ENCODE assay signal across 30 cellular contexts in the genomic region with DNA sequence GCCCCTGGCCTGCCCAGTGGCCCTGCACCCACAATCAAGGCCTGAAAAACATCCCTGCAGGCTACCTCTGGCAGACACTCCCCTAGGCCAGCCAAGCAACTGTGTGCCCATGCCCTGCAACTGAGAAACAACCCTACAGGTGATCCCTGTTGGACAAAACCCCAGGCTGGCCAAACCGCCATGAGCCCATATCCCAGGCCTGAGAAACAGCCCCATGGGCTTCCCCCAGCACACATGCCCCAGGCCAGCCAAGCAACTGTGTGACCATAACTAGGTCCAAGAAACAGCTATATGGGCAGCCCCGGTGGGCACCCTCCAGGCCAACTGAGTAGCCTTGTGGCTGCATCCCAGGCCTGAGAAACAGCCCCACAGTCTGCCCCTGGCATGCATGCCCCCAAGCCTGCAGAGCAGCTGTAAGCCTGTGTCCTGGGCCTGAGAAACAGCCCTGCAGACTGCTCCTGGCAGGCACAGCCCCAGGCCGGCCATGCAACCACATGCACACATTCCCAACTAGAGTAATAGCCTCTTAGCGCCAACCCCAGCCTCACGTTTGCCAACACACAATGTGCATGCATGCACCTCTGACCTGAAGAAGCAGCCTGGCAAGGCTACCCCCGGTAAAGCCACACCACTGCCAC.
"Had no signal": no experiment of that assay in that cellular context is flagged by ENCODE, and none has a peak within 500 bp of the region (broad histone marks: within the 10 kb centered on the region; RNA-seq: fewer than 3 reads in every experiment).

No MANE protein-coding gene starts in this region.

- ATAC-seq: activated CD4-positive, CD25-positive, alpha-beta regulatory T cell treated with anti-CD3 and anti-CD28 coated beads, Interleukin-2, amount 50 U/mL, for 24 hours; activated CD8-positive, alpha-beta memory T cell treated with anti-CD3 and anti-CD28 coated beads, Interleukin-2, amount 10 ng/mL, durations not matched to agents 7 days and 5 days; activated CD8-positive, alpha-beta T cell treated with anti-CD3 and anti-CD28 coated beads, Interleukin-2, amount 10 ng/mL, durations not matched to agents 7 days and 5 days; activated naive CD4-positive, alpha-beta T cell treated with anti-CD3 and anti-CD28 coated beads, Interleukin-2, amount 50 U/mL, for 72 hours; activated T-cell treated with anti-CD3 and anti-CD28 coated beads, Interleukin-2, amount 50 U/mL, for 72 hours; esophagus mucosa; foreskin keratinocyte; gastrocnemius medialis; heart left ventricle; T-helper 17 cell had no signal

- H3K4me1 ChIP-seq: foreskin keratinocyte, gastrocnemius medialis, heart left ventricle had no signal

- H3K27ac ChIP-seq: brain microvascular endothelial cell, coronary artery, dorsolateral prefrontal cortex, foreskin keratinocyte, gastrocnemius medialis, heart left ventricle, WERI-Rb-1 had no signal

- H3K4me3 ChIP-seq: coronary artery, dorsolateral prefrontal cortex, gastrocnemius medialis, heart left ventricle had no signal

- H3K27me3 ChIP-seq: brain microvascular endothelial cell, dorsolateral prefrontal cortex, foreskin keratinocyte, gastrocnemius medialis, heart left ventricle had no signal

- H3K9me3 ChIP-seq: gastrocnemius medialis had no signal

- FAIRE-seq: astrocyte, bronchial epithelial cell had no signal

- DNase-seq: activated B cell treated with CpG ODN at 0.5 μM for 24 hours; activated CD4-positive, alpha-beta T cell treated with anti-CD3 and anti-CD28 coated beads for 48 hours; activated CD4-positive, alpha-beta T cell treated with anti-CD3 and anti-CD28 coated beads, Interleukin-2, amount 50 U/mL, for 1 hour; activated CD4-positive, alpha-beta T cell treated with anti-CD3 and anti-CD28 coated beads, Interleukin-2, amount 50 U/mL, for 48 hours; activated CD8-positive, alpha-beta memory T cell treated with anti-CD3 and anti-CD28 coated beads, Interleukin-2, amount 10 ng/mL, durations not matched to agents 7 days and 5 days; activated CD8-positive, alpha-beta memory T cell treated with anti-CD3 and anti-CD28 coated beads, Interleukin-2, amount 50 U/mL, for 4 hours; activated CD8-positive, alpha-beta T cell treated with anti-CD3 and anti-CD28 coated beads, Interleukin-2, amount 10 ng/mL, durations not matched to agents 7 days and 5 days; activated gamma-delta T cell; activated naive CD4-positive, alpha-beta T cell; activated naive CD4-positive, alpha-beta T cell treated with anti-CD3 and anti-CD28 coated beads, Interleukin-2, amount 10 ng/mL, durations not matched to agents 7 days and 5 days; activated naive CD8-positive, alpha-beta T cell treated with anti-CD3 and anti-CD28 coated beads, Interleukin-2, amount 10 ng/mL, durations not matched to agents 7 days and 5 days; activated T-cell treated with anti-CD3 and anti-CD28 coated beads, Interleukin-2, amount 50 U/mL, for 24 hours; activated T-cell treated with anti-CD3 and anti-CD28 coated beads, Interleukin-2, amount 50 U/mL, for 72 hours; brain microvascular endothelial cell; dorsolateral prefrontal cortex; effector memory CD4-positive, alpha-beta T cell; endodermal cell; foreskin keratinocyte; gastrocnemius medialis; glutamatergic neuron; heart left ventricle; T-helper 17 cell; T1000; WERI-Rb-1 had no signal

- H3K36me3 ChIP-seq: brain microvascular endothelial cell, gastrocnemius medialis, heart left ventricle, WERI-Rb-1 had no signal
